ENCODE assay signal across 8 cellular contexts in the genomic region with DNA sequence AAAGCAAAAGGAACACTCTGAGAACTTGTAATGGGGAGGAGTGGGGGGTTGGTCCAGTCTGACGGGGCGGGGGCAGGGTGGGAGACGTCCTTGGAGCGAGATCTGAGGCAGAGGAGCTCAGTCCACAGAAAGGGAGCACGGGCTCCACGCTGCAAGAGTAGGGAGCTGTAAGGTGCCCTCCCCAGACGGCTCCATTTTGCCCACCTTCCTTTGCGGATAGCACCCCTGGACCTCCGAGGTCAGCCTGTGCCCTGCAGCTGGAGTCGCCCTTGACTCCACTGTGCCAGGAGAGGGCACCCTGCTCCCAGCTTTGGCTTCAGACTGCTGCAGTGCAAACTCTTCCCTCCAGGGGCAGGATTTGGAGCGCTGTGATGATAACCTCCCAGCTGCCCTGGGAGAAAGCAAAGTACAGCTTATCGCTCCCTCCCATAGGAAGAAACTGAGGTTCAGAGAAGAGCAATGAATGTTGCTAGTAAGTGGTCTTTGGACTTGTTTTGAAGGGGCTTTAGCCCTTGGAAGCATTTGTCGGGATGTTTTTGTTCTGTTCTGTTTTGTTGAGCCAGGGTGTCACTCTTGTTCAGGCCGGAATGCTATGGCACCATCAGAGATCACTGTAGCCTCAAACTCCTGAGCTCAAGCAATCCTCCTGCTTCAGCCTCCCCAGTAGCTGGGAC. TPM values are rescaled to one million over a fixed set of nuclear protein-coding genes. Genes with fewer than 3 reads are reported as not detected.
DNase-seq lines count a peak whose midpoint lies in the region; ATAC-seq, FAIRE-seq and TF ChIP-seq lines count a peak whose summit lies in the region.

No MANE protein-coding gene starts in this region.

- no peaks in the 10 kb centered on the region for H3K36me3 ChIP-seq in lower lobe of right lung

- no peak overlapping the region for H3K4me3 Mint-ChIP-seq in activated CD4-positive, alpha-beta memory T cell treated with anti-CD3 and anti-CD28 coated beads for 36 hours

- FAIRE-seq in GM19239 (lab: Jason Lieb, UNC): peak; percentile 90

- H3K9me3 ChIP-seq in lower lobe of right lung: no peaks in the 10 kb centered on the region

- no peak overlapping the region for H3K27ac Mint-ChIP-seq in activated CD4-positive, alpha-beta memory T cell treated with anti-CD3 and anti-CD28 coated beads for 36 hours

- intact Hi-C loops in activated CD4-positive, alpha-beta memory T cell treated with anti-CD3 and anti-CD28 coated beads for 36 hours (cut with micrococcal nuclease): loop anchor here (1.0 to 5.0 kb wide), 5 partner anchors 161 to 455 kb away; no protein-coding TSS in a partner anchor
- intact Hi-C loops in lower lobe of right lung (cut with DNase I): loop anchor here (10.0 kb wide), 1 partner anchor 162 kb away; no protein-coding TSS in a partner anchor

- DNase-seq in AG20443 (ENCODE audit: low spot score): peak; percentile 91
- peak; percentile 81 for DNase-seq in GM19239 (ENCODE audit: insufficient read length, low spot score)
- DNase-seq in HL-60 (ENCODE audit: low read depth in 1 of 2, low spot score in 1 of 2): peak; percentile 55 to 89
- peak; percentile 96 for DNase-seq in NCI-H82 (lab: John Stamatoyannopoulos, UW)
- DNase-seq in activated CD4-positive, alpha-beta memory T cell treated with anti-CD3 and anti-CD28 coated beads for 36 hours: peak; percentile 94
- DNase-seq in ecto neural progenitor cell (ENCODE audit: low spot score): peak; percentile 90
- DNase-seq in lower lobe of right lung: peak; percentile 86
- peak; percentile 79 to 84 (median 84) for DNase-seq in stimulated activated CD4-positive, alpha-beta T cell treated with anti-CD3 and anti-CD28 coated beads, TNF-alpha, amount 100 ng/mL, for 48 hours (ENCODE audit: low read depth in 3 of 3)

- peaks cover 9% of the 10 kb centered on the region for H3K27me3 ChIP-seq in HL-60 (ENCODE audit: insufficient read depth, poor library complexity, severe bottlenecking)
- H3K27me3 ChIP-seq in lower lobe of right lung (ENCODE audit: low read depth): peaks cover 20% of the 10 kb centered on the region

- CTCF ChIA-PET in activated CD4-positive, alpha-beta memory T cell treated with anti-CD3 and anti-CD28 coated beads for 36 hours (lab: Charles Lee): interaction anchor here (0.5 to 5.1 kb wide), 113 partner anchors 8 to 512 kb away, joined by 3 to 98 read pairs (median 5); a partner anchor contains a TSS

- H3K4me1 Mint-ChIP-seq in activated CD4-positive, alpha-beta memory T cell treated with anti-CD3 and anti-CD28 coated beads for 36 hours (ENCODE audit: low read depth): peaks cover 6% of the 10 kb centered on the region

- H3K27ac ChIP-seq in HL-60 (replicated peaks) (no peak overlapping the region), lower lobe of right lung (no peak overlapping the region)

- H3K36me3 Mint-ChIP-seq in activated CD4-positive, alpha-beta memory T cell treated with anti-CD3 and anti-CD28 coated beads for 36 hours: no peaks in the 10 kb centered on the region

- H3K9me3 Mint-ChIP-seq in activated CD4-positive, alpha-beta memory T cell treated with anti-CD3 and anti-CD28 coated beads for 36 hours: no peaks in the 10 kb centered on the region

- peaks cover 19% of the 10 kb centered on the region for H3K27me3 Mint-ChIP-seq in activated CD4-positive, alpha-beta memory T cell treated with anti-CD3 and anti-CD28 coated beads for 36 hours

- TF ChIP-seq CTCF in HL-60 (IDR thresholded peaks at IDR 0.05; ENCODE audit: insufficient read depth, low read length): peak; percentile 100
- TF ChIP-seq CTCF in lower lobe of right lung (IDR thresholded peaks at IDR 0.05): peak; percentile 99

- peak; percentile 98 to 99 for ATAC-seq in lower lobe of right lung

- H3K4me1 ChIP-seq in lower lobe of right lung: peaks cover 21% of the 10 kb centered on the region

- POLR2A ChIA-PET in activated CD4-positive, alpha-beta memory T cell treated with anti-CD3 and anti-CD28 coated beads for 36 hours (lab: Charles Lee): interaction anchor here (1.2 to 1.6 kb wide), 4 partner anchors 10 to 210 kb away, joined by 3 to 12 read pairs (median 6); a partner anchor contains a TSS

- H3K4me3 ChIP-seq in HL-60 (replicated peaks; ENCODE audit: insufficient read depth, low read length) (peak overlapping the region; percentile 24), lower lobe of right lung (peak overlapping the region; percentile 27)

RNA-seq across cellular contexts. Expression of a gene that starts 9.5 kb away (rescaled TPM):
- 100 to 1,000 TPM; 160 to 163 TPM for total RNA-seq in activated CD4-positive, alpha-beta memory T cell treated with anti-CD3 and anti-CD28 coated beads for 36 hours
- total RNA-seq in lower lobe of right lung: 63.8 TPM

RNA-seq across cellular contexts. Expression of a gene that starts 50.4 kb away (rescaled TPM):
- 10 to 100 TPM; 42.3 to 45.2 TPM for total RNA-seq in activated CD4-positive, alpha-beta memory T cell treated with anti-CD3 and anti-CD28 coated beads for 36 hours
- 57.5 TPM for total RNA-seq in lower lobe of right lung
